Comparison of ENCODE assay signal across 20 cellular contexts in the genomic region with DNA sequence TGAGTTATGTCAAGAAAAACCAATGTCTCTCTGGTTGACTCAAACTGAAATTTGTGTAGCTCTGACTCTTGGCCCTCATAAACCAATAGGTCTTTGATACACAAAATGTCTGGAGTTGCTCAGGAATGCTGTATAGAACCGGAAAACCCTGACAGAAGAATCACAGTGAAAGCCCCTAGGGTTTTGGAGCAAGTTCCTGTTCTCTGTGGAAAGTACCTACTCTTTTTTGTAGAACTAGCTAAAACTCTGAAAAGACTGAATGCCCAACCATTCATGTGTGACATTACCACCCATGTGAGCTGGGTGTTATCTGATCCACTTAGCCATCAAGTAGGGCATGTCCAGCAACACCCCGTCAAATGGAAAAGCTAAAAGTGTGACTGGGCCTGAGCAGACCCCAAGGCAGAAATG. TPM values are rescaled to one million over a fixed set of nuclear protein-coding genes. Genes with fewer than 3 reads are reported as not detected.
"Had no signal": no experiment of that assay in that cellular context is flagged by ENCODE, and none has a peak within 500 bp of the region (broad histone marks: within the 10 kb centered on the region; RNA-seq: fewer than 3 reads in every experiment).

No MANE protein-coding gene starts in this region.

- H3K9me3 ChIP-seq: colonic mucosa, right lobe of liver, upper lobe of right lung had no signal

- H3K27me3 ChIP-seq: colonic mucosa, right lobe of liver, upper lobe of right lung had no signal

- H3K4me1 Mint-ChIP-seq: activated CD4-positive, alpha-beta T cell treated with anti-CD3 and anti-CD28 coated beads, Interleukin-2, amount 10 ng/mL, durations not matched to agents 7 days and 5 days; stimulated activated naive CD8-positive, alpha-beta T cell treated with anti-CD3 and anti-CD28 coated beads, Interleukin-15, amount 100 ng/mL, for 72 hours had no signal

- H3K36me3 Mint-ChIP-seq: activated naive CD8-positive, alpha-beta T cell had no signal

- H3K27ac Mint-ChIP-seq: activated CD4-positive, alpha-beta T cell treated with anti-CD3 and anti-CD28 coated beads, Interleukin-2, amount 10 ng/mL, durations not matched to agents 7 days and 5 days; activated naive CD8-positive, alpha-beta T cell; stimulated activated naive CD8-positive, alpha-beta T cell treated with anti-CD3 and anti-CD28 coated beads, Interleukin-15, amount 100 ng/mL, for 72 hours had no signal

- DNase-seq: activated CD4-positive, alpha-beta T cell treated with anti-CD3 and anti-CD28 coated beads, Interleukin-2, amount 10 ng/mL, durations not matched to agents 7 days and 5 days; activated CD8-positive, alpha-beta memory T cell treated with anti-CD3 and anti-CD28 coated beads for 24 hours; activated gamma-delta T cell treated with Interleukin-2 at 50 U/mL for 16 hours; amniotic stem cell; caudate nucleus; colonic mucosa; mammary epithelial cell; right lobe of liver; stimulated activated CD4-positive, alpha-beta T cell treated with anti-CD3 and anti-CD28 coated beads, Interleukin-4, amount 100 ng/mL, for 4 hours; stimulated activated CD8-positive, alpha-beta memory T cell treated with anti-CD3 and anti-CD28 coated beads, Interleukin-4, amount 100 ng/mL, for 48 hours; stimulated activated naive CD8-positive, alpha-beta T cell treated with anti-CD3 and anti-CD28 coated beads, Interleukin-15, amount 100 ng/mL, for 72 hours; upper lobe of right lung had no signal

- H3K9me3 Mint-ChIP-seq: activated CD4-positive, alpha-beta T cell treated with anti-CD3 and anti-CD28 coated beads, Interleukin-2, amount 10 ng/mL, durations not matched to agents 7 days and 5 days; nephron had no signal

- ATAC-seq: esophagus mucosa; left lobe of liver; right lobe of liver; stimulated activated naive CD8-positive, alpha-beta T cell treated with anti-CD3 and anti-CD28 coated beads, Interleukin-15, amount 100 ng/mL, for 72 hours; upper lobe of right lung had no signal

- H3K36me3 ChIP-seq: colonic mucosa, right lobe of liver, upper lobe of right lung had no signal

- H3K4me3 Mint-ChIP-seq: activated CD4-positive, alpha-beta T cell treated with anti-CD3 and anti-CD28 coated beads, Interleukin-2, amount 10 ng/mL, durations not matched to agents 7 days and 5 days; activated naive CD8-positive, alpha-beta T cell; nephron; stimulated activated naive CD8-positive, alpha-beta T cell treated with anti-CD3 and anti-CD28 coated beads, Interleukin-15, amount 100 ng/mL, for 72 hours had no signal

- FAIRE-seq: endometrium, islet of Langerhans had no signal

- H3K4me3 ChIP-seq: colonic mucosa, right lobe of liver, smooth muscle cell, upper lobe of right lung had no signal

RNA-seq across cellular contexts. Expression of a gene that starts 28.8 kb away (rescaled TPM):
- total RNA-seq: esophagus mucosa, mammary epithelial cell, pulmonary artery endothelial cell had no signal
- polyA plus RNA-seq: mammary epithelial cell, smooth muscle cell had no signal

RNA-seq across cellular contexts. Expression of a gene that starts 42.5 kb away (rescaled TPM):
- total RNA-seq: esophagus mucosa, mammary epithelial cell, pulmonary artery endothelial cell had no signal
- polyA plus RNA-seq: mammary epithelial cell had no signal

RNA-seq across cellular contexts. Expression of a gene that starts 44.0 kb away (rescaled TPM):
- total RNA-seq: smooth muscle cell had no signal
